In the genomic region with DNA sequence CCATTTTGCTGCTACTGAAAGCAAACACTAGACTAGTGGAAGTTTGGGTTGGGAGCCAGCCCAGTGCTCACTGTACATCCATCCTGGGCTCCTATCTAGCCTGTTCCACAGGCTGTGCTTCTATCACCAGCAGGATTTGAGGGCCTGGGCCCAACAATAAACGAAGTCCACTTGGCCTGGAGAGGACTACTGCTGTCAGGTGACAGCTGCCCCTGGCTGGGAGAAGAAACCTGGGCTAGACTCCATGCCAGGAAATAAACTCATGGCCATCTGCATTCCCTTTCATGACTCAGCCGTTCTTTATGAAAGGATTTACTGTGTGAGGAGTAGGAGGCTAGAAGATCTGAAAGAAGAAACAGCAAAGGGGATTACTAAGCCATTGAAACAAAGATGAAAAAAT, we compare ENCODE assay signal across 11 cellular contexts. TPM values are rescaled to one million over a fixed set of nuclear protein-coding genes. Genes with fewer than 3 reads are reported as not detected.
DNase-seq lines count a peak whose midpoint lies in the region; ATAC-seq and TF ChIP-seq lines count a peak whose summit lies in the region.
"Had no signal": no experiment of that assay in that cellular context is flagged by ENCODE, and none has a peak within 500 bp of the region (broad histone marks: within the 10 kb centered on the region; RNA-seq: fewer than 3 reads in every experiment).

No MANE protein-coding gene starts in this region.

- H3K4me3 ChIP-seq in psoas muscle, result no peak overlapping the region
- H3K4me3 ChIP-seq in suprapubic skin, result no peak overlapping the region
- H3K4me3 ChIP-seq: breast epithelium had no signal

- TF ChIP-seq POLR2A in suprapubic skin (IDR thresholded peaks at IDR 0.05), result no peak

- DNase-seq in H4 (ENCODE audit: low spot score) (peak; percentile 80), SW480 (ENCODE audit: low spot score) (peak; percentile 89), foreskin melanocyte (peak; percentile 93), psoas muscle (no peak), suprapubic skin (ENCODE audit: low spot score in 2 of 2) (no peak)
- DNase-seq in stimulated activated CD4-positive, alpha-beta T cell treated with anti-CD3 and anti-CD28 coated beads, Interleukin-15, amount 100 ng/mL, for 24 hours, result no peak
- DNase-seq: NCI-H2029; stimulated activated CD4-positive, alpha-beta T cell treated with anti-CD3 and anti-CD28 coated beads, Interleukin-4, amount 100 ng/mL, for 1 hour had no signal

- no peaks in the 10 kb centered on the region for H3K4me1 ChIP-seq in psoas muscle
- H3K4me1 ChIP-seq in suprapubic skin, result no peaks in the 10 kb centered on the region
- H3K4me1 ChIP-seq: breast epithelium had no signal

- H3K27ac ChIP-seq in psoas muscle (peak overlapping the region; percentile 43), suprapubic skin (no peak overlapping the region)

- TF ChIP-seq CTCF in psoas muscle (IDR thresholded peaks at IDR 0.05), result no peak
- no peak for TF ChIP-seq CTCF in suprapubic skin (IDR thresholded peaks at IDR 0.05)

- ATAC-seq in psoas muscle (peak; percentile 82 to 97 (median 92)), GM19452 (IDR thresholded peaks at IDR 0.05; ENCODE audit: unreplicated experiment) (no peak), GM21576 (IDR thresholded peaks at IDR 0.05; ENCODE audit: unreplicated experiment) (no peak)

- 12 to 25% (median 17%) methylated on average over 2 of the region's 2 CpGs for WGBS in psoas muscle, 3 donors
- 68% methylated on average over 2 of the region's 2 CpGs for WGBS in suprapubic skin

- TF ChIP-seq EP300 in suprapubic skin (IDR thresholded peaks at IDR 0.05), result no peak

- H3K9me3 ChIP-seq in psoas muscle, result no peaks in the 10 kb centered on the region
- H3K9me3 ChIP-seq in suprapubic skin, result no peaks in the 10 kb centered on the region
- H3K9me3 ChIP-seq: breast epithelium had no signal

- H3K36me3 ChIP-seq in psoas muscle (ENCODE audit: insufficient read depth in 1 of 2, low read depth in 1 of 2) (no peaks in the 10 kb centered on the region), suprapubic skin (no peaks in the 10 kb centered on the region)
- H3K36me3 ChIP-seq: breast epithelium had no signal

- intact Hi-C loops in psoas muscle (cut with DNase I), result loop anchor here in 1 of 2 donors (5.0 kb wide), 1 partner anchor 35 kb away; the partner anchor contains the start of gene COLGALT2

- H3K27me3 ChIP-seq in psoas muscle (ENCODE audit: insufficient read depth in 3 of 3, low read length in 2 of 3) (no peaks in the 10 kb centered on the region), suprapubic skin (no peaks in the 10 kb centered on the region)
- H3K27me3 ChIP-seq: breast epithelium had no signal

RNA-seq across cellular contexts. Expression of gene COLGALT2, which starts 35.5 kb away (rescaled TPM):
- total RNA-seq in H4 (2014; rRNA removed; shearing (Covaris generic)), result 0.64 and 1.9 TPM in 2 replicates
- total RNA-seq in psoas muscle (10 to 100 TPM in 1 of 4 donors, 1 to 10 TPM in 3; 2.1 to 15.5 (median 6.4) TPM), suprapubic skin (under 1 TPM in 3 of 4 donors, not detected in 1; 0.16 to 0.70 (median 0.17) TPM)
- polyA plus RNA-seq in psoas muscle, result 1 to 10 TPM in 2 of 3 donors, under 1 TPM in 1; 0.83 to 1.9 (median 1.4) TPM

RNA-seq across cellular contexts. Expression of gene TSEN15, which starts 49.5 kb away (rescaled TPM):
- total RNA-seq in H4 (2014; rRNA removed; shearing (Covaris generic)), result 80.7 and 88.1 TPM in 2 replicates
- total RNA-seq in psoas muscle, result 10 to 100 TPM; 21.0 to 32.1 (median 25.0) TPM
- 10 to 100 TPM; 15.9 to 38.7 (median 19.3) TPM for polyA plus RNA-seq in psoas muscle
- total RNA-seq in suprapubic skin, result 10 to 100 TPM; 14.8 to 24.7 (median 21.3) TPM

Comparison
In these comparisons a context has a peak if more than half of its experiments do, and no peak if none do; other contexts are left out.
1. DNase-seq: peak in H4 (single experiment), SW480 (single experiment) and foreskin melanocyte (single experiment); none in psoas muscle (0 of 2), suprapubic skin (0 of 2) and stimulated activated CD4-positive, alpha-beta T cell treated with anti-CD3 and anti-CD28 coated beads, Interleukin-15, amount 100 ng/mL, for 24 hours (single experiment).
2. ATAC-seq: peak in psoas muscle (4 of 4); none in GM19452 (single experiment) and GM21576 (single experiment).